Comparison of ENCODE assay signal across 13 cellular contexts in the genomic region with DNA sequence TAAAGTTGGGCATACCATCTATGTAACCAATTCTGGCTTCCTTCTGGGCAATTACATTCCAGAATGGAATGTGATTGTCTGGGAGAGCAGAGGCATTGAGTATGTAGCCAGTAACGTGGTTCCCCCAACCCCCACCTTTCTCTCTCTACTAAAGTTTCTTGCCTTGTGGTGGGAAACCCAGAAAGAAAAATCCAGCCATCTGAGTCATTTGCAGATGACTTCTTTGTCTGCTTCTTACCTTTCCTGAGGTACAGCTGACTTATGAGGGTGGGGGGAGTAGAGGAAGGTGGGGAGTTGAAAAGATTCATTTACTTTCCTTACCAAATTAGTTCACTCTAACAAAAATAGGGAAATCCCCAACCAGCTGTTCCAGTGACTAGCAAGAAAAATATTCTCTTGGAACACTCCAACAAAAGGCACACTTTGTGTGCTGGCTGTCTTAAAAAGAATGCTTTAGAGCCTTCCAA.
DNase-seq lines count a peak whose midpoint lies in the region; ATAC-seq and TF ChIP-seq lines count a peak whose summit lies in the region.
"Had no signal": no experiment of that assay in that cellular context is flagged by ENCODE, and none has a peak within 500 bp of the region (broad histone marks: within the 10 kb centered on the region; RNA-seq: fewer than 3 reads in every experiment).

No MANE protein-coding gene starts in this region.

- H3K27ac ChIP-seq in GM23248 = peak overlapping the region; percentile 81
- H3K27ac ChIP-seq: vagina had no signal

- H3K9me3 ChIP-seq in GM23248 (ENCODE audit: low read depth) = no peaks in the 10 kb centered on the region
- H3K9me3 ChIP-seq: vagina had no signal

- H3K4me1 ChIP-seq in GM23248 (ENCODE audit: insufficient read depth) = peaks cover 32% of the 10 kb centered on the region

- H3F3A ChIP-seq in GM23248 (ENCODE audit: insufficient read depth) = peaks cover 37% of the 10 kb centered on the region

- peak overlapping the region; percentile 59 for H3K4me2 ChIP-seq in GM23248 (ENCODE audit: unreplicated experiment)

- ATAC-seq in HG03045 (IDR thresholded peaks at IDR 0.05; ENCODE audit: unreplicated experiment) (no peak), HG03108 (IDR thresholded peaks at IDR 0.05; ENCODE audit: unreplicated experiment) (no peak), GM21447 (IDR thresholded peaks at IDR 0.05; ENCODE audit: unreplicated experiment) (no peak)

- H4K20me1 ChIP-seq in GM23248 (ENCODE audit: insufficient read depth) = no peaks in the 10 kb centered on the region

- no peak overlapping the region for H2AFZ ChIP-seq in GM23248

- WGBS in GM23248 (ENCODE audit: low coverage in 1 of 2, low lambda C conversion rate in 2 of 2, missing lambda C conversion rate in 2 of 2), 2 experiments = 0% methylated on average over 1 of the region's 1 CpG

- no peak overlapping the region; the same call in 1 of the 2 replicates for H3K4me3 ChIP-seq in GM23248
- H3K4me3 ChIP-seq in fibroblast of villous mesenchyme (ENCODE audit: low read depth, low read length) = no peak overlapping the region
- no peak overlapping the region for H3K4me3 ChIP-seq in retinal pigment epithelial cell (ENCODE audit: low read length)

- no peaks in the 10 kb centered on the region for H3K36me3 ChIP-seq in GM23248 (ENCODE audit: low read depth)
- H3K36me3 ChIP-seq: vagina had no signal

- no peak for TF ChIP-seq CTCF in fibroblast of villous mesenchyme (IDR thresholded peaks at IDR 0.05; ENCODE audit: insufficient read depth, low read depth, low read length)
- TF ChIP-seq CTCF in retinal pigment epithelial cell (conservative IDR thresholded peaks at IDR 0.05; ENCODE audit: low read depth, low read length) = no peak

- H3K79me2 ChIP-seq in GM23248 (ENCODE audit: insufficient read depth) = no peaks in the 10 kb centered on the region

- H3K27me3 ChIP-seq in GM23248 (replicated peaks; ENCODE audit: insufficient read depth) = no peaks in the 10 kb centered on the region
- H3K27me3 ChIP-seq: vagina had no signal

- in situ Hi-C loops in GM23248 (cut with MboI) = no loop called here

- DNase-seq in GM23248 (peak; percentile 87), T1000 (lab: John Stamatoyannopoulos, UW) (peak; percentile 62), fibroblast of villous mesenchyme (ENCODE audit: low read depth) (peak; percentile 66), retinal pigment epithelial cell (ENCODE audit: low read depth) (peak; percentile 84), COLO668 (lab: John Stamatoyannopoulos, UW; ENCODE audit: unreplicated experiment) (no peak)
- DNase-seq: activated CD4-positive, CD25-positive, alpha-beta regulatory T cell; activated naive CD8-positive, alpha-beta T cell treated with anti-CD3 and anti-CD28 coated beads for 36 hours; MV-4-11; nucleus accumbens had no signal

- no peaks in the 10 kb centered on the region for H3K9me2 ChIP-seq in GM23248 (ENCODE audit: insufficient read depth)

- H3K9ac ChIP-seq in GM23248 = peak overlapping the region; percentile 30; the same call in 1 of the 2 replicates
